21 cellular contexts compared by ENCODE assay signal in the genomic region with DNA sequence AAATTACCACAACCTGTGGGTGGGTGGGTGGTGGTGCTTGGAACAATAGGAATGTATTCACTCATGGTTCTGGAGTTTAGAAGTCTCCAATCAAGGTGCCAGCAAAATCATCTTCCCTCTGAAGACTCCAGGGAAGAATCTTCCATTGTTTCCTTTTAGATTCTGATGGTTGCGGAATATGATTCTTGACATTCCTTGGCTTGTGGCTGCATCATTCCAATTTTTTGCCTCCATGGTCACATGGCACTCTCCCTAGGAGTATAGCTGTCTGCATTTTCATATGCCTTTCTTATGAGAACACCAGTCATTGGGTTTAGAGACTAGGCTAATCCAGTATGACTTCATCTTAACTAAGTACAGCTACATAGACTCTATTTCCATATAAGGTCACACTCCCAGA.
"Had no signal": no experiment of that assay in that cellular context is flagged by ENCODE, and none has a peak within 500 bp of the region (broad histone marks: within the 10 kb centered on the region; RNA-seq: fewer than 3 reads in every experiment).

No MANE protein-coding gene starts in this region.

- H3K9ac ChIP-seq: KMS-11 had no signal

- H3K4me3 ChIP-seq: SJSA1, SK-N-MC had no signal

- H3K27ac ChIP-seq: KMS-11, SJSA1, SK-N-MC had no signal

- H3K27me3 ChIP-seq: SJSA1 had no signal

- H3K36me3 ChIP-seq: SJSA1 had no signal

- H3K4me2 ChIP-seq: KMS-11 had no signal

- H3K9me3 ChIP-seq: SJSA1 had no signal

- DNase-seq: IMR-90, Kasumi-1, MM.1S, NCI-H1092 treated with DMSO at 0.1 percent for 48 hours, NCI-H1436, NCI-H187, NCI-H2029, NCI-H2081 treated with DMSO at 0.1 percent for 48 hours, NCI-H2171, NCI-H226, NCI-H446, NCI-H510A, NCI-H524 treated with DMSO at 0.1 percent for 48 hours, NCI-H69, NCI-H774, Right ventricle myocardium superior, RPMI8226, SIG-M5 had no signal
